Comparison of ENCODE assay signal across 11 cellular contexts in genomic region chr11:35598254-35599125, GRCh38. TPM values are rescaled to one million over a fixed set of nuclear protein-coding genes. Genes with fewer than 3 reads are reported as not detected.
DNase-seq lines count a peak whose midpoint lies in the region; ATAC-seq, FAIRE-seq and TF ChIP-seq lines count a peak whose summit lies in the region.
"Had no signal": no experiment of that assay in that cellular context is flagged by ENCODE, and none has a peak within 500 bp of the region (broad histone marks: within the 10 kb centered on the region; RNA-seq: fewer than 3 reads in every experiment).

No MANE protein-coding gene starts in this region.

- H3K4me2 ChIP-seq in A549: peak overlapping the region; percentile 20; the same call in 1 of the 3 replicates

- H3K4me1 ChIP-seq in A549 (no peaks in the 10 kb centered on the region; the same call in 2 of the 3 replicates), ascending aorta (no peaks in the 10 kb centered on the region)

- TF ChIP-seq EP300 in A549 (IDR thresholded peaks at IDR 0.05): no peak

- CTCF ChIA-PET in A549 (lab: Yijun Ruan, JAX) (interaction anchor here (11.5 kb wide), 1 partner anchor 17 kb away, joined by 60 read pairs; the partner anchor contains the start of gene FJX1), activated B cell treated with CpG ODN at 0.5 μM for 24 hours (lab: Charles Lee) (no interaction called here)

- 49% methylated on average over 3 of the region's 3 CpGs for WGBS in A549 (ENCODE audit: missing lambda C conversion rate)

- H3K9me3 Mint-ChIP-seq in activated B cell treated with CpG ODN at 0.5 μM for 24 hours (no peaks in the 10 kb centered on the region), mesothelial cell of epicardium (no peaks in the 10 kb centered on the region)

- H3K36me3 Mint-ChIP-seq in activated B cell treated with CpG ODN at 0.5 μM for 24 hours (ENCODE audit: low read depth) (no peaks in the 10 kb centered on the region), mesothelial cell of epicardium (no peaks in the 10 kb centered on the region)

- H3K27me3 Mint-ChIP-seq in activated B cell treated with CpG ODN at 0.5 μM for 24 hours: peaks cover 26% of the 10 kb centered on the region
- H3K27me3 Mint-ChIP-seq in mesothelial cell of epicardium (ENCODE audit: low read depth): peaks cover 12% of the 10 kb centered on the region

- no peak for FAIRE-seq in A549 (lab: Jason Lieb, UNC)

- no peak overlapping the region for H3K27ac Mint-ChIP-seq in activated B cell treated with CpG ODN at 0.5 μM for 24 hours
- H3K27ac Mint-ChIP-seq in mesothelial cell of epicardium: no peak overlapping the region

- TF ChIP-seq RAD21 in A549 (conservative IDR thresholded peaks at IDR 0.05 in 1 of 2, IDR thresholded peaks at IDR 0.05 in 1 of 2): no peak

- H3K4me3 ChIP-seq in A549 (no peak overlapping the region), ascending aorta (no peak overlapping the region)
- H3K4me3 ChIP-seq: esophagus squamous epithelium had no signal

- H3K27ac ChIP-seq in A549: peak overlapping the region in 1 of 2 experiments; percentile 43; a peak in 3 of 6 replicates
- no peak overlapping the region for H3K27ac ChIP-seq in ascending aorta
- H3K27ac ChIP-seq: esophagus squamous epithelium had no signal

- H3K4me3 Mint-ChIP-seq in activated B cell treated with CpG ODN at 0.5 μM for 24 hours (no peak overlapping the region), mesothelial cell of epicardium (no peak overlapping the region)

- POLR2A ChIA-PET in A549 (lab: Yijun Ruan, JAX) (no interaction called here), activated B cell treated with CpG ODN at 0.5 μM for 24 hours (lab: Charles Lee) (no interaction called here)

- intact Hi-C loops in activated B cell treated with CpG ODN at 0.5 μM for 24 hours (cut with micrococcal nuclease) (no loop called here), ascending aorta (cut with DNase I) (no loop called here)

- TF ChIP-seq CTCF in A549 (IDR thresholded peaks at IDR 0.05) (no peak), activated B cell treated with CpG ODN at 0.5 μM for 24 hours (IDR thresholded peaks at IDR 0.05) (no peak), mesothelial cell of epicardium (IDR thresholded peaks at IDR 0.05; ENCODE audit: unreplicated experiment) (no peak), ascending aorta (IDR thresholded peaks at IDR 0.05) (no peak)

- H3K27me3 ChIP-seq in ascending aorta: no peaks in the 10 kb centered on the region
- H3K27me3 ChIP-seq: esophagus squamous epithelium had no signal

- TF ChIP-seq POLR2A in A549 (IDR thresholded peaks at IDR 0.05; ENCODE audit: low read length): no peak

- H3K9me3 ChIP-seq in A549 (no peaks in the 10 kb centered on the region), ascending aorta (no peaks in the 10 kb centered on the region)
- H3K9me3 ChIP-seq: esophagus squamous epithelium had no signal

- H3K4me1 Mint-ChIP-seq in activated B cell treated with CpG ODN at 0.5 μM for 24 hours (no peaks in the 10 kb centered on the region), mesothelial cell of epicardium (no peaks in the 10 kb centered on the region)

- H3K36me3 ChIP-seq in ascending aorta: no peaks in the 10 kb centered on the region
- H3K36me3 ChIP-seq: esophagus squamous epithelium had no signal

- DNase-seq in A549 (ENCODE audit: low read depth in 1 of 2, low spot score in 1 of 2) (peak in 1 of 2 experiments; percentile 41), activated B cell treated with CpG ODN at 0.5 μM for 24 hours (no peak), mesothelial cell of epicardium (ENCODE audit: low spot score in 2 of 2, unreplicated experiment in 2 of 2) (no peak), ascending aorta (ENCODE audit: low spot score in 2 of 2) (no peak), pons (ENCODE audit: low spot score) (no peak)
- DNase-seq: C1 segment of cervical spinal cord, esophagus squamous epithelium, NCI-H510A treated with DMSO at 0.1 percent for 48 hours had no signal

- peak; percentile 56 to 79; a peak in 5 of 6 replicates for ATAC-seq in A549
- peak; percentile 91 for ATAC-seq in GM18873 (IDR thresholded peaks at IDR 0.05; ENCODE audit: low FRiP score, unreplicated experiment)
- peak; percentile 78 for ATAC-seq in HG02870 (IDR thresholded peaks at IDR 0.05; ENCODE audit: unreplicated experiment)
- ATAC-seq in activated B cell treated with CpG ODN at 0.5 μM for 24 hours (ENCODE audit: low read depth): peak; percentile 10
- no peak for ATAC-seq in GM18519 (IDR thresholded peaks at IDR 0.05; ENCODE audit: low FRiP score, unreplicated experiment)

TF ChIP-seq in A549, 52 proteins besides CTCF, POLR2A, EP300 and RAD21:
- TF ChIP-seq CHD4 (IDR thresholded peaks at IDR 0.05; ENCODE audit: borderline replicate concordance) (no peak), KDM1A (IDR thresholded peaks at IDR 0.05; ENCODE audit: low read depth) (no peak), HEYL (CRISPR knock-in tag; IDR thresholded peaks at IDR 0.05) (no peak), MAFK (IDR thresholded peaks at IDR 0.05; ENCODE audit: partially characterized antibody) (peak; percentile 38), ZNF302 (CRISPR knock-in tag; IDR thresholded peaks at IDR 0.05) (no peak), ZFP36 (IDR thresholded peaks at IDR 0.05; ENCODE audit: borderline replicate concordance, partially characterized antibody) (no peak), SMC3 (IDR thresholded peaks at IDR 0.05) (no peak), FOXS1 (CRISPR knock-in tag; IDR thresholded peaks at IDR 0.05) (no peak)

RNA-seq across cellular contexts. Expression of gene FJX1, which starts 19.8 kb away (rescaled TPM):
- 6.5 and 7.1 TPM in 2 replicates for polyA plus RNA-seq in A549 (2011; rRNA removed)
- polyA plus RNA-seq in A549 (2012; cell fraction: cytosol; rRNA removed): 16.4 and 23.4 TPM in 2 replicates
- polyA plus RNA-seq in A549 (2012; cell fraction: nucleus; rRNA removed): 23.7 and 31.3 TPM in 2 replicates
- 14.5 to 17.9 TPM (median 15.6 TPM) in 3 replicates for polyA plus RNA-seq in A549 (2017; fragmentation: RNase III; extraction: RNeasy Plus Mini Kit Qiagen cat#74134 plus additional on column Dnase treatment)
- 5.4 and 5.9 TPM in 2 replicates for polyA minus RNA-seq in A549 (2011; rRNA and poly(A)+ RNA removed)
- 0.49 and 0.73 TPM in 2 replicates for total RNA-seq in activated B cell treated with CpG ODN at 0.5 μM for 24 hours
- total RNA-seq in mesothelial cell of epicardium: 70.7 to 73.1 TPM (median 72.8 TPM) in 3 replicates
- total RNA-seq in ascending aorta: 16.4 TPM

Comparison
In these comparisons a context has a peak if more than half of its experiments do, and no peak if none do; other contexts are left out.
1. RNA of gene FJX1, which starts 19.8 kb away (total RNA-seq): 70.7 to 73.1 TPM in mesothelial cell of epicardium and 16.4 TPM in ascending aorta (single experiment); 0.49 to 0.73 TPM in activated B cell treated with CpG ODN at 0.5 μM for 24 hours; every median in the first group is over 10 times any median in the second.